Comparison of ENCODE assay signal across 16 cellular contexts in the genomic region with DNA sequence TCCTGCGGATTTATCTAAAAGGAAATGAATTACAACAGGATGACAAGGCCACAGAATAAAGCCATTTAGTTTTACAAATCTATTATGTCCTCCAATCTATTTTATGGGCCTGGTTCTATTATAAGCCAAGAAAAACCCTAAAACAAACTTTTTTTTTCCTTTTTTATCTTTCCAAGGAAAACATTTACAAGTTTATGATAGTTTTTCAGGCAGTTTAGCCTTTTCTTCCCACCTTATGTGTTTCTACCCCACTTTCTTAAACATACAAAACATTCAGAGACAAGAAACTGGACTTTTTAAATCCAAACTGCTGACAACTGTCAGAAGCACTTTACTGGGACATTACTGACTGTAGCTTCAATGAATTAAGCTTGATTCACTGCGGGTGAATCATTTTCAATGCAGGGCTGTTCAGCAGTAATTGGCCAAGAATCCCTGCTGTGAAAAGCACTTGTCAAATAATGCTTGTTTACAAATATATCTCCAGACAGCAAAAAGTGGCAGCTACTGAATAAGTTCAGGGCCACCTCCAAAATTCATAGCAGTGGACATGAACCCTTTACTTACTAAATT. TPM values are rescaled to one million over a fixed set of nuclear protein-coding genes. Genes with fewer than 3 reads are reported as not detected.
A peak's percentile ranks its signal among the peaks of the same experiment; 100 is the strongest.
DNase-seq lines count a peak whose midpoint lies in the region; ATAC-seq and TF ChIP-seq lines count a peak whose summit lies in the region.
"Had no signal": no experiment of that assay in that cellular context is flagged by ENCODE, and none has a peak within 500 bp of the region (broad histone marks: within the 10 kb centered on the region; RNA-seq: fewer than 3 reads in every experiment).

No MANE protein-coding gene starts in this region.

- peaks cover 5% of the 10 kb centered on the region; the same call in 1 of the 2 replicates for H4K20me1 ChIP-seq in GM23338 (replicated peaks; ENCODE audit: insufficient read depth)
- no peaks in the 10 kb centered on the region for H4K20me1 ChIP-seq in MM.1S (ENCODE audit: insufficient read depth, low read length)

- H3K27me3 ChIP-seq in GM23338 (ENCODE audit: insufficient read depth): peaks cover 52% of the 10 kb centered on the region
- no peaks in the 10 kb centered on the region for H3K27me3 ChIP-seq in MM.1S (replicated peaks; ENCODE audit: insufficient read depth, low read length)

- H3K27ac ChIP-seq in GM23338 (ENCODE audit: low read depth): no peak overlapping the region
- no peak overlapping the region for H3K27ac ChIP-seq in MM.1S (ENCODE audit: low read length)
- H3K27ac ChIP-seq: HL-60, lower lobe of right lung, Peyer's patch had no signal

- no peak overlapping the region for H3K9ac ChIP-seq in MM.1S (ENCODE audit: low read length)

- H2AFZ ChIP-seq in GM23338 (no peak overlapping the region), MM.1S (ENCODE audit: low read length) (no peak overlapping the region)

- H3K4me1 ChIP-seq in GM23338 (ENCODE audit: insufficient read depth): peaks cover 52% of the 10 kb centered on the region
- peaks cover 6% of the 10 kb centered on the region; the same call in 1 of the 2 replicates for H3K4me1 ChIP-seq in MM.1S (ENCODE audit: low read length)

- H3K9me3 ChIP-seq in MM.1S (replicated peaks; ENCODE audit: insufficient read depth, low read length): no peaks in the 10 kb centered on the region
- H3K9me3 ChIP-seq: lower lobe of right lung, Peyer's patch had no signal

- H3K79me2 ChIP-seq in GM23338 (replicated peaks; ENCODE audit: insufficient read depth) (no peaks in the 10 kb centered on the region), MM.1S (ENCODE audit: low read length) (no peaks in the 10 kb centered on the region)

- peak overlapping the region; percentile 49 for H3K4me2 ChIP-seq in GM23338
- no peak overlapping the region for H3K4me2 ChIP-seq in MM.1S (ENCODE audit: low read depth, low read length)

- no peak overlapping the region for H3K4me3 Mint-ChIP-seq in GM23338
- H3K4me3 Mint-ChIP-seq: activated CD8-positive, alpha-beta T cell treated with anti-CD3 and anti-CD28 coated beads, Interleukin-2, amount 10 ng/mL, durations not matched to agents 7 days and 5 days; CD8-positive, alpha-beta T cell had no signal

- H3K9me2 ChIP-seq in GM23338 (ENCODE audit: insufficient read depth): no peaks in the 10 kb centered on the region
- H3K9me2 ChIP-seq in MM.1S (replicated peaks; ENCODE audit: insufficient read depth, low read length): no peaks in the 10 kb centered on the region

- H3F3A ChIP-seq in GM23338 (replicated peaks; ENCODE audit: low read depth) (peaks cover 3% of the 10 kb centered on the region; the same call in 1 of the 2 replicates), MM.1S (ENCODE audit: insufficient read depth, low read length) (no peaks in the 10 kb centered on the region)

- H3K27me3 Mint-ChIP-seq in GM23338 (ENCODE audit: insufficient read depth, low read depth, poor library complexity): peaks cover 43% of the 10 kb centered on the region

- ATAC-seq in GM23338: no peak
- ATAC-seq in esophagus mucosa: no peak
- ATAC-seq: activated CD8-positive, alpha-beta T cell treated with anti-CD3 and anti-CD28 coated beads, Interleukin-2, amount 10 ng/mL, durations not matched to agents 7 days and 5 days; CD8-positive, alpha-beta T cell; lower lobe of right lung had no signal

- H3K36me3 ChIP-seq in GM23338 (ENCODE audit: insufficient read depth) (no peaks in the 10 kb centered on the region), MM.1S (replicated peaks; ENCODE audit: insufficient read depth, low read length) (no peaks in the 10 kb centered on the region)
- H3K36me3 ChIP-seq: lower lobe of right lung, Peyer's patch had no signal

- DNase-seq in GM23338 (ENCODE audit: low spot score) (peak; percentile 16), M059J (ENCODE audit: low read depth) (peak; percentile 77), NCI-H774 (lab: John Stamatoyannopoulos, UW) (peak; percentile 48), medulla oblongata (ENCODE audit: extremely low spot score) (peak; percentile 29), HUDEP-2 (lab: John Stamatoyannopoulos, UW; ENCODE audit: unreplicated experiment in 76 of 76) (no peak), MM.1S (no peak)
- no peak for DNase-seq in activated CD4-positive, alpha-beta T cell treated with anti-CD3 and anti-CD28 coated beads, Interleukin-2, amount 50 U/mL, for 48 hours
- DNase-seq: activated CD8-positive, alpha-beta T cell treated with anti-CD3 and anti-CD28 coated beads, Interleukin-2, amount 10 ng/mL, durations not matched to agents 7 days and 5 days; activated gamma-delta T cell treated with Interleukin-2 at 50 U/mL for 16 hours; CD8-positive, alpha-beta T cell; lower lobe of right lung; NCI-H1436; Peyer's patch; trophoblast cell had no signal

- H3K27ac Mint-ChIP-seq in GM23338: no peak overlapping the region
- H3K27ac Mint-ChIP-seq: activated CD8-positive, alpha-beta T cell treated with anti-CD3 and anti-CD28 coated beads, Interleukin-2, amount 10 ng/mL, durations not matched to agents 7 days and 5 days; CD8-positive, alpha-beta T cell had no signal

- H3K4me3 ChIP-seq in GM23338: no peak overlapping the region
- H3K4me3 ChIP-seq in MM.1S (ENCODE audit: low read length): no peak overlapping the region
- H3K4me3 ChIP-seq: lower lobe of right lung, Peyer's patch had no signal

- no peaks in the 10 kb centered on the region for H3K9me3 Mint-ChIP-seq in GM23338

- H3K36me3 Mint-ChIP-seq in GM23338 (ENCODE audit: low read depth): no peaks in the 10 kb centered on the region; the same call in 2 of the 3 replicates
- H3K36me3 Mint-ChIP-seq: CD8-positive, alpha-beta T cell had no signal

- TF ChIP-seq CTCF in GM23338 (conservative IDR thresholded peaks at IDR 0.05; ENCODE audit: low read depth in 2 of 2) (no peak), MM.1S (IDR thresholded peaks at IDR 0.05; ENCODE audit: low read length) (no peak)

- peaks cover 48% of the 10 kb centered on the region for H3K4me1 Mint-ChIP-seq in GM23338

TF ChIP-seq in GM23338, 12 proteins besides CTCF, POLR2A, EP300 and RAD21:
- TF ChIP-seq ZNF331 (CRISPR knock-in tag; IDR thresholded peaks at IDR 0.05; ENCODE audit: low read depth): no peak
- no peak for TF ChIP-seq CREB1 (CRISPR knock-in tag; IDR thresholded peaks at IDR 0.05; ENCODE audit: low read depth)
- TF ChIP-seq, protein P1, sequence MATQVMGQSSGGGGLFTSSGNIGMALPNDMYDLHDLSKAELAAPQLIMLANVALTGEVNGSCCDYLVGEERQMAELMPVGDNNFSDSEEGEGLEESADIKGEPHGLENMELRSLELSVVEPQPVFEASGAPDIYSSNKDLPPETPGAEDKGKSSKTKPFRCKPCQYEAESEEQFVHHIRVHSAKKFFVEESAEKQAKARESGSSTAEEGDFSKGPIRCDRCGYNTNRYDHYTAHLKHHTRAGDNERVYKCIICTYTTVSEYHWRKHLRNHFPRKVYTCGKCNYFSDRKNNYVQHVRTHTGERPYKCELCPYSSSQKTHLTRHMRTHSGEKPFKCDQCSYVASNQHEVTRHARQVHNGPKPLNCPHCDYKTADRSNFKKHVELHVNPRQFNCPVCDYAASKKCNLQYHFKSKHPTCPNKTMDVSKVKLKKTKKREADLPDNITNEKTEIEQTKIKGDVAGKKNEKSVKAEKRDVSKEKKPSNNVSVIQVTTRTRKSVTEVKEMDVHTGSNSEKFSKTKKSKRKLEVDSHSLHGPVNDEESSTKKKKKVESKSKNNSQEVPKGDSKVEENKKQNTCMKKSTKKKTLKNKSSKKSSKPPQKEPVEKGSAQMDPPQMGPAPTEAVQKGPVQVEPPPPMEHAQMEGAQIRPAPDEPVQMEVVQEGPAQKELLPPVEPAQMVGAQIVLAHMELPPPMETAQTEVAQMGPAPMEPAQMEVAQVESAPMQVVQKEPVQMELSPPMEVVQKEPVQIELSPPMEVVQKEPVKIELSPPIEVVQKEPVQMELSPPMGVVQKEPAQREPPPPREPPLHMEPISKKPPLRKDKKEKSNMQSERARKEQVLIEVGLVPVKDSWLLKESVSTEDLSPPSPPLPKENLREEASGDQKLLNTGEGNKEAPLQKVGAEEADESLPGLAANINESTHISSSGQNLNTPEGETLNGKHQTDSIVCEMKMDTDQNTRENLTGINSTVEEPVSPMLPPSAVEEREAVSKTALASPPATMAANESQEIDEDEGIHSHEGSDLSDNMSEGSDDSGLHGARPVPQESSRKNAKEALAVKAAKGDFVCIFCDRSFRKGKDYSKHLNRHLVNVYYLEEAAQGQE (IDR thresholded peaks at IDR 0.05; ENCODE audit: unreplicated experiment): no peak
- no peak for TF ChIP-seq POLR2AphosphoS5 (IDR thresholded peaks at IDR 0.05; ENCODE audit: low read depth)
- no peak for TF ChIP-seq ZNF114 (CRISPR knock-in tag; IDR thresholded peaks at IDR 0.05)
- TF ChIP-seq EZH2phosphoT487 (IDR thresholded peaks at IDR 0.05; ENCODE audit: unreplicated experiment): no peak
- TF ChIP-seq JUNB (IDR thresholded peaks at IDR 0.05; ENCODE audit: unreplicated experiment): no peak
- TF ChIP-seq EZH2 (IDR thresholded peaks at IDR 0.05; ENCODE audit: low read depth, unreplicated experiment): no peak
- no peak for TF ChIP-seq NANOG (IDR thresholded peaks at IDR 0.05; ENCODE audit: borderline replicate concordance)

RNA-seq across cellular contexts. Expression of a gene that starts 4.3 kb away (rescaled TPM):
- total RNA-seq in GM23338 (2014; rRNA removed; shearing (Covaris generic)): 0.12 and 0.24 TPM in 2 replicates
- polyA plus RNA-seq in GM23338 (2016; fragmentation: Nextera tagmentation; extraction: Ambion mirVana): 0.05 and 0.07 TPM in 2 replicates
- 6.7 and 9.6 TPM in 2 replicates for total RNA-seq in M059J (2014; rRNA removed; shearing (Covaris generic))
- total RNA-seq in esophagus mucosa: not detected
- total RNA-seq: activated CD8-positive, alpha-beta T cell treated with anti-CD3 and anti-CD28 coated beads, Interleukin-2, amount 10 ng/mL, durations not matched to agents 7 days and 5 days; CD8-positive, alpha-beta T cell had no signal

Comparison
In these comparisons a context has a peak if more than half of its experiments do, and no peak if none do; other contexts are left out.
1. DNase-seq: peak in GM23338 (single experiment), M059J (single experiment), NCI-H774 (single experiment) and medulla oblongata (single experiment); none in HUDEP-2 (0 of 76), MM.1S (single experiment) and activated CD4-positive, alpha-beta T cell treated with anti-CD3 and anti-CD28 coated beads, Interleukin-2, amount 50 U/mL, for 48 hours (0 of 2).